Comparison of ENCODE assay signal across 9 cellular contexts in the genomic region with DNA sequence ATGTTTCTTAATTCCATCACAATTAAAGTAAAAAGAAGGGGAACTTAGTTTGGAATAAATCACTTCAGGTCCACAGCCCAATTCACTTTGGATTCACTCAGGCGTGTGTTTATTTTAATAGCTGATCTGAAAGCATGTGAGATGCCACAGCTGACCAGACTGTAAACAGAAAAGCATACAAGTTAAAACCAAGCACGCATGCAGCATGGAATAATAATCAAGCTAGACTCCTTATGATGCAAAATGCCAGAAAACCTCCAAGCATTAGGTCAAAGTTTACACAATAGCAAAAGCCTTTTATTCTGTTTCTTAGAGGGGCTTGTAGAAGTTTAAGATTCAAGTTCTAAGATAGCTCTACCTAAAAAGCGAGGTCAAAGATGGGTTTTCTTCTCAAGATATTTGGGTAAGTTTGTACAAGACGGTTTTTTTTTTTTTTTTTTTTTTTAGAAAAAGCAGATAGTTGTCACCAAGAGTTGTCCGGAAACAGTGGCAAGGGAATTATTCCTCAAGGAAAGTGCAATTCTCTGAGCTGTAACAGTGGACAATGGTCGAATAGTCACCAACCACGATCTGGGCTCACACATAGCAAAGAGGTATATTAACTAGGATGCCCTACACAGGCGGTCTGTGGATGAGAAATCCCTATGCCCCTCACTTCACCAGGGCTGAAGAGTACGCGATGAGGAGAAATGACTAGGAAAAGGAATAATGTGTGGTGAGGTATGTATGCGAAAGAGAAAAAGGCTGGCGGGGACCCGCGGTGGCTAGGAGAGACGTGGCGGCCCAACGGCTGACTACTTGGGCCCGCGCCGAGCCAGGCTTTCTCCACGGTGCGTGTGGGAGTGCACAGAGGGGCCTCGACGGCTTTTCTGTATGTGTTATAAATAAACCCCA.
DNase-seq lines count a peak whose midpoint lies in the region; ATAC-seq and TF ChIP-seq lines count a peak whose summit lies in the region.
"Had no signal": no experiment of that assay in that cellular context is flagged by ENCODE, and none has a peak within 500 bp of the region (broad histone marks: within the 10 kb centered on the region; RNA-seq: fewer than 3 reads in every experiment).

No MANE protein-coding gene starts in this region.

- ATAC-seq in central memory CD8-positive, alpha-beta T cell (replicated peaks; ENCODE audit: extremely low read depth, poor library complexity, severe bottlenecking) = no peak
- ATAC-seq in HG02623 (IDR thresholded peaks at IDR 0.05; ENCODE audit: unreplicated experiment) (no peak), GM19328 (IDR thresholded peaks at IDR 0.05; ENCODE audit: unreplicated experiment) (no peak)

- no peak overlapping the region for H3K27ac Mint-ChIP-seq in central memory CD8-positive, alpha-beta T cell (ENCODE audit: low read depth)

- peaks cover 1% of the 10 kb centered on the region for H3K36me3 Mint-ChIP-seq in central memory CD8-positive, alpha-beta T cell (ENCODE audit: insufficient read depth)

- no peaks in the 10 kb centered on the region for H3K4me1 Mint-ChIP-seq in central memory CD8-positive, alpha-beta T cell

- DNase-seq in LNCaP clone FGC (ENCODE audit: low read depth) (no peak), left kidney (ENCODE audit: low read depth, low spot score) (peak; percentile 39), superior temporal gyrus (ENCODE audit: extremely low spot score) (peak; percentile 55), NCI-H1436 (lab: John Stamatoyannopoulos, UW) (no peak), cortex of kidney (lab: John Stamatoyannopoulos, UW) (no peak)
- DNase-seq in central memory CD8-positive, alpha-beta T cell (ENCODE audit: low spot score in 2 of 2) = no peak
- DNase-seq: central memory CD4-positive, alpha-beta T cell had no signal

- H3K4me3 Mint-ChIP-seq in central memory CD8-positive, alpha-beta T cell = peak overlapping the region; percentile 19

- H3K27me3 Mint-ChIP-seq in central memory CD8-positive, alpha-beta T cell = peaks cover 32% of the 10 kb centered on the region

- H3K9me3 Mint-ChIP-seq in central memory CD8-positive, alpha-beta T cell = peaks cover 8% of the 10 kb centered on the region

- H3K4me3 ChIP-seq in LNCaP clone FGC (ENCODE audit: low read depth, low read length) = peak overlapping the region; percentile 83

- no peak for TF ChIP-seq CTCF in LNCaP clone FGC (IDR thresholded peaks at IDR 0.05; ENCODE audit: control insufficient read depth, extremely low read depth, insufficient read depth)

Comparison
In these comparisons a context has a peak if more than half of its experiments do, and no peak if none do; other contexts are left out.
1. DNase-seq: peak in left kidney (single experiment) and superior temporal gyrus (single experiment); none in LNCaP clone FGC (single experiment), central memory CD8-positive, alpha-beta T cell (0 of 2), NCI-H1436 (single experiment) and cortex of kidney (single experiment).